2 cellular contexts compared by ENCODE assay signal in the genomic region with DNA sequence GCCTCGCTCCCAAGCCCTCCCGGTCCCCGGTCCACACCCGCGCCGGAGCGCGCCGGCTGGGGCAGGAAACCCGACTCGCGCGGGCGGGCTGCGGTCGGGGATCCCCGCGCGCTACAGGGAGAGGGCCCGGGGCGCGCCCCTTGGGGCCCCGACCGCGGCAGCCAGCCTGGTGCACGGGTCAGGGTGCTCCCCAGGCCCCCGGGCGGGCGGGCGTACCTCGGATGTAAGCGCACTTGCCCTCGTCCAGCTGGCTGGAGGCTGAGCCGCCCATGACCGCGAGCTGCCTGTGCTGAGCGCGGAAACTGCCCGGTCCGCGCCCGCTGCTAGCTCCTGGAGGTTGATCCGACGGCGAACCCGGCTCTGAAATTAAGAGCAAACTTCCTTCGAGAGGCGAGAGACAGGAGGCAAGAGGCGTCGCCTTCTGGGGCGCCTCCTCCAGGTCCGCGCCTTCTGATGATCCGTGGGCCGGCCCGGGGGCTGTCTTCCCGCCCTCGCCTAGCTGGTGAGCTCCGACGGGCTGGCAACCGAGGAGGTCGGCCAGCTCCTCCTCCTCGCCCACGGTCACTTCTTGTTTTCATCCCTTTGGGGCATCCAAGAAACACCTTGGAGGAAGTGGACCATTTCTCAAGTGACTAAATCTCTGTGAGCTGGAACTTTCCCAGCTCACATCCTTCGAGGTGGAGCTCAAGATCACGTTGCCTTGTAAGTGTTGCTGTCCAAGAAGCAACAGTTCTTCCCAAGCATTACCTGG.
A peak's percentile ranks its signal among the peaks of the same experiment; 100 is the strongest.
TF ChIP-seq lines count a peak whose summit lies in the region.

A gene with protein sequence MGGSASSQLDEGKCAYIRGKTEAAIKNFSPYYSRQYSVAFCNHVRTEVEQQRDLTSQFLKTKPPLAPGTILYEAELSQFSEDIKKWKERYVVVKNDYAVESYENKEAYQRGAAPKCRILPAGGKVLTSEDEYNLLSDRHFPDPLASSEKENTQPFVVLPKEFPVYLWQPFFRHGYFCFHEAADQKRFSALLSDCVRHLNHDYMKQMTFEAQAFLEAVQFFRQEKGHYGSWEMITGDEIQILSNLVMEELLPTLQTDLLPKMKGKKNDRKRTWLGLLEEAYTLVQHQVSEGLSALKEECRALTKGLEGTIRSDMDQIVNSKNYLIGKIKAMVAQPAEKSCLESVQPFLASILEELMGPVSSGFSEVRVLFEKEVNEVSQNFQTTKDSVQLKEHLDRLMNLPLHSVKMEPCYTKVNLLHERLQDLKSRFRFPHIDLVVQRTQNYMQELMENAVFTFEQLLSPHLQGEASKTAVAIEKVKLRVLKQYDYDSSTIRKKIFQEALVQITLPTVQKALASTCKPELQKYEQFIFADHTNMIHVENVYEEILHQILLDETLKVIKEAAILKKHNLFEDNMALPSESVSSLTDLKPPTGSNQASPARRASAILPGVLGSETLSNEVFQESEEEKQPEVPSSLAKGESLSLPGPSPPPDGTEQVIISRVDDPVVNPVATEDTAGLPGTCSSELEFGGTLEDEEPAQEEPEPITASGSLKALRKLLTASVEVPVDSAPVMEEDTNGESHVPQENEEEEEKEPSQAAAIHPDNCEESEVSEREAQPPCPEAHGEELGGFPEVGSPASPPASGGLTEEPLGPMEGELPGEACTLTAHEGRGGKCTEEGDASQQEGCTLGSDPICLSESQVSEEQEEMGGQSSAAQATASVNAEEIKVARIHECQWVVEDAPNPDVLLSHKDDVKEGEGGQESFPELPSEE (minus strand): TSS at position 423 of the 751 bp plus-strand sequence. CDS start 152 bp downstream, at position 271.

TF ChIP-seq in HEK293, 187 proteins besides CTCF, POLR2A, EP300 and RAD21 (continued from another document and continues in another):
- TF ChIP-seq, protein P1, sequence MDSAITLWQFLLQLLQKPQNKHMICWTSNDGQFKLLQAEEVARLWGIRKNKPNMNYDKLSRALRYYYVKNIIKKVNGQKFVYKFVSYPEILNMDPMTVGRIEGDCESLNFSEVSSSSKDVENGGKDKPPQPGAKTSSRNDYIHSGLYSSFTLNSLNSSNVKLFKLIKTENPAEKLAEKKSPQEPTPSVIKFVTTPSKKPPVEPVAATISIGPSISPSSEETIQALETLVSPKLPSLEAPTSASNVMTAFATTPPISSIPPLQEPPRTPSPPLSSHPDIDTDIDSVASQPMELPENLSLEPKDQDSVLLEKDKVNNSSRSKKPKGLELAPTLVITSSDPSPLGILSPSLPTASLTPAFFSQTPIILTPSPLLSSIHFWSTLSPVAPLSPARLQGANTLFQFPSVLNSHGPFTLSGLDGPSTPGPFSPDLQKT (IDR thresholded peaks at IDR 0.05; ENCODE audit: borderline replicate concordance, low read depth, low read length), result no peak
- TF ChIP-seq, protein P2, sequence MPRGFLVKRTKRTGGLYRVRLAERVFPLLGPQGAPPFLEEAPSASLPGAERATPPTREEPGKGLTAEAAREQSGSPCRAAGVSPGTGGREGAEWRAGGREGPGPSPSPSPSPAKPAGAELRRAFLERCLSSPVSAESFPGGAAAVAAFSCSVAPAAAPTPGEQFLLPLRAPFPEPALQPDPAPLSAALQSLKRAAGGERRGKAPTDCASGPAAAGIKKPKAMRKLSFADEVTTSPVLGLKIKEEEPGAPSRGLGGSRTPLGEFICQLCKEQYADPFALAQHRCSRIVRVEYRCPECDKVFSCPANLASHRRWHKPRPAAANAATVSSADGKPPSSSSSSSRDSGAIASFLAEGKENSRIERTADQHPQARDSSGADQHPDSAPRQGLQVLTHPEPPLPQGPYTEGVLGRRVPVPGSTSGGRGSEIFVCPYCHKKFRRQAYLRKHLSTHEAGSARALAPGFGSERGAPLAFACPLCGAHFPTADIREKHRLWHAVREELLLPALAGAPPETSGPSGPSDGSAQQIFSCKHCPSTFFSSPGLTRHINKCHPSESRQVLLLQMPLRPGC (tag by site-specific recombination; IDR thresholded peaks at IDR 0.05), result no peak
- TF ChIP-seq, protein P3, sequence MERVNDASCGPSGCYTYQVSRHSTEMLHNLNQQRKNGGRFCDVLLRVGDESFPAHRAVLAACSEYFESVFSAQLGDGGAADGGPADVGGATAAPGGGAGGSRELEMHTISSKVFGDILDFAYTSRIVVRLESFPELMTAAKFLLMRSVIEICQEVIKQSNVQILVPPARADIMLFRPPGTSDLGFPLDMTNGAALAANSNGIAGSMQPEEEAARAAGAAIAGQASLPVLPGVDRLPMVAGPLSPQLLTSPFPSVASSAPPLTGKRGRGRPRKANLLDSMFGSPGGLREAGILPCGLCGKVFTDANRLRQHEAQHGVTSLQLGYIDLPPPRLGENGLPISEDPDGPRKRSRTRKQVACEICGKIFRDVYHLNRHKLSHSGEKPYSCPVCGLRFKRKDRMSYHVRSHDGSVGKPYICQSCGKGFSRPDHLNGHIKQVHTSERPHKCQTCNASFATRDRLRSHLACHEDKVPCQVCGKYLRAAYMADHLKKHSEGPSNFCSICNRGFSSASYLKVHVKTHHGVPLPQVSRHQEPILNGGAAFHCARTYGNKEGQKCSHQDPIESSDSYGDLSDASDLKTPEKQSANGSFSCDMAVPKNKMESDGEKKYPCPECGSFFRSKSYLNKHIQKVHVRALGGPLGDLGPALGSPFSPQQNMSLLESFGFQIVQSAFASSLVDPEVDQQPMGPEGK (tag by site-specific recombination; IDR thresholded peaks at IDR 0.05), result peak; percentile 58
- TF ChIP-seq ZNF560 (tag by site-specific recombination; IDR thresholded peaks at IDR 0.05; ENCODE audit: borderline replicate concordance) (no peak), YY1 (tag by site-specific recombination; IDR thresholded peaks at IDR 0.05) (no peak), MYNN (tag by site-specific recombination; IDR thresholded peaks at IDR 0.05; ENCODE audit: borderline replicate concordance) (no peak), ZNF558 (tag by site-specific recombination; IDR thresholded peaks at IDR 0.05) (no peak), ZNF629 (tag by site-specific recombination; IDR thresholded peaks at IDR 0.05) (no peak), ZBTB20 (tag by site-specific recombination; IDR thresholded peaks at IDR 0.05) (no peak; the same call in 1 of the 2 replicates), MEIS1 (CRISPR knock-in tag; IDR thresholded peaks at IDR 0.05; ENCODE audit: borderline replicate concordance) (no peak), ZNF677 (tag by site-specific recombination; IDR thresholded peaks at IDR 0.05) (no peak), ZNF394 (tag by site-specific recombination; IDR thresholded peaks at IDR 0.05; ENCODE audit: borderline replicate concordance) (peak; percentile 44; the same call in 1 of the 2 replicates)
- TF ChIP-seq, protein P4, sequence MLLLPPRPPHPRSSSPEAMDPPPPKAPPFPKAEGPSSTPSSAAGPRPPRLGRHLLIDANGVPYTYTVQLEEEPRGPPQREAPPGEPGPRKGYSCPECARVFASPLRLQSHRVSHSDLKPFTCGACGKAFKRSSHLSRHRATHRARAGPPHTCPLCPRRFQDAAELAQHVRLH (tag by site-specific recombination; IDR thresholded peaks at IDR 0.05), result no peak
- TF ChIP-seq, protein P5, sequence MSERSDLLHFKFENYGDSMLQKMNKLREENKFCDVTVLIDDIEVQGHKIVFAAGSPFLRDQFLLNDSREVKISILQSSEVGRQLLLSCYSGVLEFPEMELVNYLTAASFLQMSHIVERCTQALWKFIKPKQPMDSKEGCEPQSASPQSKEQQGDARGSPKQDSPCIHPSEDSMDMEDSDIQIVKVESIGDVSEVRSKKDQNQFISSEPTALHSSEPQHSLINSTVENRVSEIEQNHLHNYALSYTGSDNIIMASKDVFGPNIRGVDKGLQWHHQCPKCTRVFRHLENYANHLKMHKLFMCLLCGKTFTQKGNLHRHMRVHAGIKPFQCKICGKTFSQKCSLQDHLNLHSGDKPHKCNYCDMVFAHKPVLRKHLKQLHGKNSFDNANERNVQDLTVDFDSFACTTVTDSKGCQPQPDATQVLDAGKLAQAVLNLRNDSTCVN (tag by site-specific recombination; optimal IDR thresholded peaks at IDR 0.05), result peak; percentile 86
- TF ChIP-seq, protein P6, sequence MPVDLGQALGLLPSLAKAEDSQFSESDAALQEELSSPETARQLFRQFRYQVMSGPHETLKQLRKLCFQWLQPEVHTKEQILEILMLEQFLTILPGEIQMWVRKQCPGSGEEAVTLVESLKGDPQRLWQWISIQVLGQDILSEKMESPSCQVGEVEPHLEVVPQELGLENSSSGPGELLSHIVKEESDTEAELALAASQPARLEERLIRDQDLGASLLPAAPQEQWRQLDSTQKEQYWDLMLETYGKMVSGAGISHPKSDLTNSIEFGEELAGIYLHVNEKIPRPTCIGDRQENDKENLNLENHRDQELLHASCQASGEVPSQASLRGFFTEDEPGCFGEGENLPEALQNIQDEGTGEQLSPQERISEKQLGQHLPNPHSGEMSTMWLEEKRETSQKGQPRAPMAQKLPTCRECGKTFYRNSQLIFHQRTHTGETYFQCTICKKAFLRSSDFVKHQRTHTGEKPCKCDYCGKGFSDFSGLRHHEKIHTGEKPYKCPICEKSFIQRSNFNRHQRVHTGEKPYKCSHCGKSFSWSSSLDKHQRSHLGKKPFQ (tag by site-specific recombination; IDR thresholded peaks at IDR 0.05), result no peak

TF ChIP-seq in WTC11, 78 proteins besides CTCF, POLR2A, EP300 and RAD21 (continued from another document):
- TF ChIP-seq, protein P7, sequence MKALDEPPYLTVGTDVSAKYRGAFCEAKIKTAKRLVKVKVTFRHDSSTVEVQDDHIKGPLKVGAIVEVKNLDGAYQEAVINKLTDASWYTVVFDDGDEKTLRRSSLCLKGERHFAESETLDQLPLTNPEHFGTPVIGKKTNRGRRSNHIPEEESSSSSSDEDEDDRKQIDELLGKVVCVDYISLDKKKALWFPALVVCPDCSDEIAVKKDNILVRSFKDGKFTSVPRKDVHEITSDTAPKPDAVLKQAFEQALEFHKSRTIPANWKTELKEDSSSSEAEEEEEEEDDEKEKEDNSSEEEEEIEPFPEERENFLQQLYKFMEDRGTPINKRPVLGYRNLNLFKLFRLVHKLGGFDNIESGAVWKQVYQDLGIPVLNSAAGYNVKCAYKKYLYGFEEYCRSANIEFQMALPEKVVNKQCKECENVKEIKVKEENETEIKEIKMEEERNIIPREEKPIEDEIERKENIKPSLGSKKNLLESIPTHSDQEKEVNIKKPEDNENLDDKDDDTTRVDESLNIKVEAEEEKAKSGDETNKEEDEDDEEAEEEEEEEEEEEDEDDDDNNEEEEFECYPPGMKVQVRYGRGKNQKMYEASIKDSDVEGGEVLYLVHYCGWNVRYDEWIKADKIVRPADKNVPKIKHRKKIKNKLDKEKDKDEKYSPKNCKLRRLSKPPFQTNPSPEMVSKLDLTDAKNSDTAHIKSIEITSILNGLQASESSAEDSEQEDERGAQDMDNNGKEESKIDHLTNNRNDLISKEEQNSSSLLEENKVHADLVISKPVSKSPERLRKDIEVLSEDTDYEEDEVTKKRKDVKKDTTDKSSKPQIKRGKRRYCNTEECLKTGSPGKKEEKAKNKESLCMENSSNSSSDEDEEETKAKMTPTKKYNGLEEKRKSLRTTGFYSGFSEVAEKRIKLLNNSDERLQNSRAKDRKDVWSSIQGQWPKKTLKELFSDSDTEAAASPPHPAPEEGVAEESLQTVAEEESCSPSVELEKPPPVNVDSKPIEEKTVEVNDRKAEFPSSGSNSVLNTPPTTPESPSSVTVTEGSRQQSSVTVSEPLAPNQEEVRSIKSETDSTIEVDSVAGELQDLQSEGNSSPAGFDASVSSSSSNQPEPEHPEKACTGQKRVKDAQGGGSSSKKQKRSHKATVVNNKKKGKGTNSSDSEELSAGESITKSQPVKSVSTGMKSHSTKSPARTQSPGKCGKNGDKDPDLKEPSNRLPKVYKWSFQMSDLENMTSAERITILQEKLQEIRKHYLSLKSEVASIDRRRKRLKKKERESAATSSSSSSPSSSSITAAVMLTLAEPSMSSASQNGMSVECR (CRISPR knock-in tag; IDR thresholded peaks at IDR 0.05; ENCODE audit: borderline replicate concordance), result 0 out of 2 replicates have a peak, but pooled peaks have one; percentile 13
- TF ChIP-seq MXD4 (CRISPR knock-in tag; IDR thresholded peaks at IDR 0.05; ENCODE audit: borderline replicate concordance) (no peak), FOXP1 (CRISPR knock-in tag; IDR thresholded peaks at IDR 0.05; ENCODE audit: borderline replicate concordance) (peak; percentile 52; the same call in 1 of the 2 replicates)
TF ChIP-seq in WTC11: peak in this region for 11.
